ENCODE assay signal across 8 cellular contexts in genomic region chr5:55577353-55578060, GRCh38. TPM values are rescaled to one million over a fixed set of nuclear protein-coding genes. Genes with fewer than 3 reads are reported as not detected.
A peak's percentile ranks its signal among the peaks of the same experiment; 100 is the strongest.
DNase-seq lines count a peak whose midpoint lies in the region; ATAC-seq, FAIRE-seq and TF ChIP-seq lines count a peak whose summit lies in the region.

No MANE protein-coding gene starts in this region.

- no peak for FAIRE-seq in HTR-8/SVneo (lab: Jason Lieb, UNC)

- H3K27me3 Mint-ChIP-seq in chondrocyte (ENCODE audit: low read depth) = no peaks in the 10 kb centered on the region
- H3K27me3 Mint-ChIP-seq in stimulated activated naive CD8-positive, alpha-beta T cell treated with anti-CD3 and anti-CD28 coated beads, Interleukin-15, amount 100 ng/mL, for 72 hours = no peaks in the 10 kb centered on the region

- peaks cover 24% of the 10 kb centered on the region for H3K4me1 Mint-ChIP-seq in chondrocyte (ENCODE audit: low read depth)
- peaks cover 31% of the 10 kb centered on the region for H3K4me1 Mint-ChIP-seq in stimulated activated naive CD8-positive, alpha-beta T cell treated with anti-CD3 and anti-CD28 coated beads, Interleukin-15, amount 100 ng/mL, for 72 hours

- no peak overlapping the region for H3K4me3 Mint-ChIP-seq in chondrocyte (ENCODE audit: unreplicated experiment)
- H3K4me3 Mint-ChIP-seq in stimulated activated naive CD8-positive, alpha-beta T cell treated with anti-CD3 and anti-CD28 coated beads, Interleukin-15, amount 100 ng/mL, for 72 hours = no peak overlapping the region

- no peaks in the 10 kb centered on the region for H3K9me3 Mint-ChIP-seq in chondrocyte (ENCODE audit: low read depth)
- no peaks in the 10 kb centered on the region for H3K9me3 Mint-ChIP-seq in stimulated activated naive CD8-positive, alpha-beta T cell treated with anti-CD3 and anti-CD28 coated beads, Interleukin-15, amount 100 ng/mL, for 72 hours

- ATAC-seq in left colon = peak; percentile 74
- ATAC-seq in stimulated activated naive CD8-positive, alpha-beta T cell treated with anti-CD3 and anti-CD28 coated beads, Interleukin-15, amount 100 ng/mL, for 72 hours = no peak

- H3K36me3 Mint-ChIP-seq in chondrocyte (ENCODE audit: low read depth) = no peaks in the 10 kb centered on the region

- peak overlapping the region; percentile 1 for H3K27ac Mint-ChIP-seq in chondrocyte (ENCODE audit: unreplicated experiment)
- no peak overlapping the region for H3K27ac Mint-ChIP-seq in stimulated activated naive CD8-positive, alpha-beta T cell treated with anti-CD3 and anti-CD28 coated beads, Interleukin-15, amount 100 ng/mL, for 72 hours

- intact Hi-C loops in left colon (cut with DNase I, micrococcal nuclease) = no loop called here

- DNase-seq in NCI-H1694 (lab: John Stamatoyannopoulos, UW) (peak; percentile 38), chondrocyte (ENCODE audit: low spot score) (no peak), left colon (no peak), stromal cell of bone marrow (ENCODE audit: low read depth) (peak; percentile 25), HTR-8/SVneo (ENCODE audit: insufficient read length, low spot score) (no peak), NCI-H2107 (lab: John Stamatoyannopoulos, UW) (no peak), SW480 (ENCODE audit: low spot score) (no peak)
- DNase-seq in stimulated activated naive CD8-positive, alpha-beta T cell treated with anti-CD3 and anti-CD28 coated beads, Interleukin-15, amount 100 ng/mL, for 72 hours = no peak

- no peak for TF ChIP-seq CTCF in chondrocyte (IDR thresholded peaks at IDR 0.05)

RNA-seq across cellular contexts. Expression of gene PLPP1, which starts 42.7 kb away (rescaled TPM):
- total RNA-seq in chondrocyte = 58.4 to 73.7 TPM (median 67.8 TPM) in 3 replicates
- 100 to 1,000 TPM in 1 of 2 donors, 10 to 100 TPM in 1; 69.7 to 109 TPM for total RNA-seq in left colon

Comparison
In these comparisons a context has a peak if more than half of its experiments do, and no peak if none do; other contexts are left out.
1. DNase-seq: peak in NCI-H1694 (single experiment) and stromal cell of bone marrow (single experiment); none in chondrocyte (single experiment), left colon (0 of 2), stimulated activated naive CD8-positive, alpha-beta T cell treated with anti-CD3 and anti-CD28 coated beads, Interleukin-15, amount 100 ng/mL, for 72 hours (0 of 2), HTR-8/SVneo (single experiment), NCI-H2107 (single experiment) and SW480 (single experiment).